In genomic region chr9:15444141-15444540, GRCh38 we compare ENCODE assay signal across 20 cellular contexts.
"Had no signal": no experiment of that assay in that cellular context is flagged by ENCODE, and none has a peak within 500 bp of the region (broad histone marks: within the 10 kb centered on the region; RNA-seq: fewer than 3 reads in every experiment).

No MANE protein-coding gene starts in this region.

- H3K9me3 ChIP-seq: SJSA1 had no signal

- H3K27me3 ChIP-seq: SJSA1 had no signal

- H3K4me3 ChIP-seq: SJSA1, SK-N-MC had no signal

- H3K27ac ChIP-seq: SJSA1, SK-N-MC had no signal

- DNase-seq: KBM-7, MV-4-11, NCI-H1048, NCI-H1105, NCI-H1417, NCI-H1436 treated with DMSO at 0.1 percent for 48 hours, NCI-H1694, NCI-H187 treated with DMSO at 0.1 percent for 48 hours, NCI-H2029 treated with DMSO at 0.1 percent for 48 hours, NCI-H2171 treated with DMSO at 0.1 percent for 48 hours, NCI-H345, NCI-H69, NCI-H774, Right ventricle myocardium superior, RPMI8226, SIG-M5, SW 1271 had no signal

- H3K4me1 ChIP-seq: SJSA1 had no signal

- FAIRE-seq: RCC 7860 had no signal
